In genomic region chr5:174723315-174723978, GRCh38 we compare ENCODE assay signal across 9 cellular contexts. TPM values are rescaled to one million over a fixed set of nuclear protein-coding genes. Genes with fewer than 3 reads are reported as not detected.
DNase-seq lines count a peak whose midpoint lies in the region; ATAC-seq and TF ChIP-seq lines count a peak whose summit lies in the region.
"Had no signal": no experiment of that assay in that cellular context is flagged by ENCODE, and none has a peak within 500 bp of the region (broad histone marks: within the 10 kb centered on the region; RNA-seq: fewer than 3 reads in every experiment).

No MANE protein-coding gene starts in this region.

- no peaks in the 10 kb centered on the region for H3K9me3 ChIP-seq in cardiac muscle cell (ENCODE audit: low read depth)
- H3K9me3 ChIP-seq in muscle layer of duodenum (ENCODE audit: control insufficient read depth in 1 of 2, low read length in 2 of 2): no peaks in the 10 kb centered on the region
- no peaks in the 10 kb centered on the region for H3K9me3 ChIP-seq in upper lobe of right lung

- H3K4me1 Mint-ChIP-seq in central memory CD8-positive, alpha-beta T cell: peaks cover 5% of the 10 kb centered on the region

- H3K27me3 Mint-ChIP-seq in central memory CD8-positive, alpha-beta T cell: peaks cover 85% of the 10 kb centered on the region

- H3K4me3 Mint-ChIP-seq in central memory CD8-positive, alpha-beta T cell: peak overlapping the region; percentile 43

- H3K27ac Mint-ChIP-seq in central memory CD8-positive, alpha-beta T cell (ENCODE audit: low read depth): no peak overlapping the region

- no peak for ATAC-seq in central memory CD8-positive, alpha-beta T cell (replicated peaks; ENCODE audit: extremely low read depth, poor library complexity, severe bottlenecking)
- ATAC-seq in upper lobe of right lung: no peak

- H3K27ac ChIP-seq in cardiac muscle cell: peak overlapping the region; percentile 81
- no peak overlapping the region for H3K27ac ChIP-seq in muscle layer of duodenum (ENCODE audit: low read length)
- no peak overlapping the region for H3K27ac ChIP-seq in upper lobe of right lung

- H3K9me3 Mint-ChIP-seq in central memory CD8-positive, alpha-beta T cell: no peaks in the 10 kb centered on the region

- intact Hi-C loops in cardiac septum (cut with DNase I) (no loop called here), upper lobe of right lung (cut with DNase I) (no loop called here)

- TF ChIP-seq CTCF in cardiac muscle cell (IDR thresholded peaks at IDR 0.05; ENCODE audit: low read depth, low read length) (no peak), upper lobe of right lung (IDR thresholded peaks at IDR 0.05) (no peak)

- H3K27me3 ChIP-seq in cardiac muscle cell (peaks cover 15% of the 10 kb centered on the region), muscle layer of duodenum (ENCODE audit: low read depth, low read length) (peaks cover 75% of the 10 kb centered on the region), upper lobe of right lung (peaks cover 91% of the 10 kb centered on the region)

- H3K36me3 ChIP-seq in cardiac muscle cell (no peaks in the 10 kb centered on the region), muscle layer of duodenum (ENCODE audit: control insufficient read depth in 1 of 2, insufficient read depth in 2 of 2, low read length in 2 of 2) (no peaks in the 10 kb centered on the region), upper lobe of right lung (no peaks in the 10 kb centered on the region)

- H3K4me1 ChIP-seq in cardiac muscle cell (ENCODE audit: low read depth) (peaks cover 64% of the 10 kb centered on the region), muscle layer of duodenum (ENCODE audit: control insufficient read depth in 1 of 2, insufficient read depth in 2 of 2, low read length in 2 of 2) (peaks cover 0 to 35% of the 10 kb centered on the region in 2 donors), upper lobe of right lung (peaks cover 13% of the 10 kb centered on the region)

- H3K4me3 ChIP-seq in cardiac muscle cell: peak overlapping the region; percentile 85
- H3K4me3 ChIP-seq in muscle layer of duodenum (ENCODE audit: low read depth in 1 of 2, low read length in 2 of 2): peak overlapping the region; percentile 59 to 69
- H3K4me3 ChIP-seq in upper lobe of right lung: peak overlapping the region; percentile 59

- DNase-seq in cardiac muscle cell (ENCODE audit: low read depth in 1 of 2, low spot score in 1 of 2): no peak
- no peak for DNase-seq in cardiac septum (ENCODE audit: low spot score)
- DNase-seq in central memory CD8-positive, alpha-beta T cell (ENCODE audit: low spot score in 2 of 2): no peak
- no peak for DNase-seq in upper lobe of right lung
- no peak for DNase-seq in COLO829 (ENCODE audit: low spot score)
- no peak for DNase-seq in pons (ENCODE audit: low spot score)
- no peak for DNase-seq in SIG-M5 (lab: John Stamatoyannopoulos, UW)
- DNase-seq: MM.1S had no signal

- H3K36me3 Mint-ChIP-seq in central memory CD8-positive, alpha-beta T cell (ENCODE audit: insufficient read depth): no peaks in the 10 kb centered on the region

RNA-seq across cellular contexts. Expression of gene MSX2, which starts 0.9 kb away (rescaled TPM):
- total RNA-seq in cardiac muscle cell (104 and 125 TPM in 2 replicates), cardiac septum (2.1 TPM), upper lobe of right lung (0.52 TPM)
- 91.8 and 123 TPM in 2 replicates for polyA plus RNA-seq in cardiac muscle cell

Comparison
In these comparisons a context has a peak if more than half of its experiments do, and no peak if none do; other contexts are left out.
1. RNA of gene MSX2, which starts 0.9 kb away (total RNA-seq): 104 to 125 TPM in cardiac muscle cell; 2.1 TPM in cardiac septum (single experiment) and 0.52 TPM in upper lobe of right lung (single experiment); every median in the first group is over 10 times any median in the second.
2. Peak in every context shown above with its lines, with median percentiles within 50 percentile points of each other: H3K4me3 ChIP-seq.